1 cellular context compared by ENCODE assay signal in the genomic region with DNA sequence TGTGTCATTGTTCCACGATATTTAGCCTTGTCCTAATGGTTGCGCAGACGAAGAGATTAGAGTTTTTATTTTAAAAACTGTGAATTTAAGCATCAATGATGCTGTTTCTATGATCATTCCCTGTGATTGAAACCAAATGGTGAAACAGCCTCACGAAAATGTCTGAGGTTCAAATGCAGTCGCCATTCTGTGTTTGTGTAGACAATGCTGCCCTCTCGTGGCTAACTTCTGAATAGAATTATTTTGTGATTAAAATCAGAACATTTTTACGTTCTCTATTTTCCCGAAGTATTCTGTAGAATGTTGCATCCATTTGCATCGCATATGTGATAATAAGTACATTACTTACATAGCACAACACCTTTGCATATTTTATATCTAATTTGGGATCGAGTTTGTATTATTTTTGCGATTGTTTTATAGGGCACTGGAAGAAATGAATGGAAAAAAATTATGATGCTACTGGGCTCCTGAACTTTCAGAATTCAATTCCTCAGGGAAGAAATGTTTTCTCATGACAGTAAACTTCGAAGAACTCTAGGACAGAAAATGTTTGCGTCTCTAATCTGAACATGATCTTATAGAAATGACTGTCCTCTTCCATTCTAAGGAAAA.
TF ChIP-seq lines count a peak whose summit lies in the region.

No MANE protein-coding gene starts in this region.

TF ChIP-seq in GM12878, 131 proteins besides CTCF, POLR2A, EP300 and RAD21 (continued from another document):
- TF ChIP-seq, protein P1, sequence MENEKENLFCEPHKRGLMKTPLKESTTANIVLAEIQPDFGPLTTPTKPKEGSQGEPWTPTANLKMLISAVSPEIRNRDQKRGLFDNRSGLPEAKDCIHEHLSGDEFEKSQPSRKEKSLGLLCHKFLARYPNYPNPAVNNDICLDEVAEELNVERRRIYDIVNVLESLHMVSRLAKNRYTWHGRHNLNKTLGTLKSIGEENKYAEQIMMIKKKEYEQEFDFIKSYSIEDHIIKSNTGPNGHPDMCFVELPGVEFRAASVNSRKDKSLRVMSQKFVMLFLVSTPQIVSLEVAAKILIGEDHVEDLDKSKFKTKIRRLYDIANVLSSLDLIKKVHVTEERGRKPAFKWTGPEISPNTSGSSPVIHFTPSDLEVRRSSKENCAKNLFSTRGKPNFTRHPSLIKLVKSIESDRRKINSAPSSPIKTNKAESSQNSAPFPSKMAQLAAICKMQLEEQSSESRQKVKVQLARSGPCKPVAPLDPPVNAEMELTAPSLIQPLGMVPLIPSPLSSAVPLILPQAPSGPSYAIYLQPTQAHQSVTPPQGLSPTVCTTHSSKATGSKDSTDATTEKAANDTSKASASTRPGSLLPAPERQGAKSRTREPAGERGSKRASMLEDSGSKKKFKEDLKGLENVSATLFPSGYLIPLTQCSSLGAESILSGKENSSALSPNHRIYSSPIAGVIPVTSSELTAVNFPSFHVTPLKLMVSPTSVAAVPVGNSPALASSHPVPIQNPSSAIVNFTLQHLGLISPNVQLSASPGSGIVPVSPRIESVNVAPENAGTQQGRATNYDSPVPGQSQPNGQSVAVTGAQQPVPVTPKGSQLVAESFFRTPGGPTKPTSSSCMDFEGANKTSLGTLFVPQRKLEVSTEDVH (IDR thresholded peaks at IDR 0.05; ENCODE audit: low read depth, partially characterized antibody) = no peak
- TF ChIP-seq, protein P2, sequence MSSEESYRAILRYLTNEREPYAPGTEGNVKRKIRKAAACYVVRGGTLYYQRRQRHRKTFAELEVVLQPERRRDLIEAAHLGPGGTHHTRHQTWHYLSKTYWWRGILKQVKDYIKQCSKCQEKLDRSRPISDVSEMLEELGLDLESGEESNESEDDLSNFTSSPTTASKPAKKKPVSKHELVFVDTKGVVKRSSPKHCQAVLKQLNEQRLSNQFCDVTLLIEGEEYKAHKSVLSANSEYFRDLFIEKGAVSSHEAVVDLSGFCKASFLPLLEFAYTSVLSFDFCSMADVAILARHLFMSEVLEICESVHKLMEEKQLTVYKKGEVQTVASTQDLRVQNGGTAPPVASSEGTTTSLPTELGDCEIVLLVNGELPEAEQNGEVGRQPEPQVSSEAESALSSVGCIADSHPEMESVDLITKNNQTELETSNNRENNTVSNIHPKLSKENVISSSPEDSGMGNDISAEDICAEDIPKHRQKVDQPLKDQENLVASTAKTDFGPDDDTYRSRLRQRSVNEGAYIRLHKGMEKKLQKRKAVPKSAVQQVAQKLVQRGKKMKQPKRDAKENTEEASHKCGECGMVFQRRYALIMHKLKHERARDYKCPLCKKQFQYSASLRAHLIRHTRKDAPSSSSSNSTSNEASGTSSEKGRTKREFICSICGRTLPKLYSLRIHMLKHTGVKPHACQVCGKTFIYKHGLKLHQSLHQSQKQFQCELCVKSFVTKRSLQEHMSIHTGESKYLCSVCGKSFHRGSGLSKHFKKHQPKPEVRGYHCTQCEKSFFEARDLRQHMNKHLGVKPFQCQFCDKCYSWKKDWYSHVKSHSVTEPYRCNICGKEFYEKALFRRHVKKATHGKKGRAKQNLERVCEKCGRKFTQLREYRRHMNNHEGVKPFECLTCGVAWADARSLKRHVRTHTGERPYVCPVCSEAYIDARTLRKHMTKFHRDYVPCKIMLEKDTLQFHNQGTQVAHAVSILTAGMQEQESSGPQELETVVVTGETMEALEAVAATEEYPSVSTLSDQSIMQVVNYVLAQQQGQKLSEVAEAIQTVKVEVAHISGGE (CRISPR knock-in tag; IDR thresholded peaks at IDR 0.05) = no peak
- TF ChIP-seq, protein P3, sequence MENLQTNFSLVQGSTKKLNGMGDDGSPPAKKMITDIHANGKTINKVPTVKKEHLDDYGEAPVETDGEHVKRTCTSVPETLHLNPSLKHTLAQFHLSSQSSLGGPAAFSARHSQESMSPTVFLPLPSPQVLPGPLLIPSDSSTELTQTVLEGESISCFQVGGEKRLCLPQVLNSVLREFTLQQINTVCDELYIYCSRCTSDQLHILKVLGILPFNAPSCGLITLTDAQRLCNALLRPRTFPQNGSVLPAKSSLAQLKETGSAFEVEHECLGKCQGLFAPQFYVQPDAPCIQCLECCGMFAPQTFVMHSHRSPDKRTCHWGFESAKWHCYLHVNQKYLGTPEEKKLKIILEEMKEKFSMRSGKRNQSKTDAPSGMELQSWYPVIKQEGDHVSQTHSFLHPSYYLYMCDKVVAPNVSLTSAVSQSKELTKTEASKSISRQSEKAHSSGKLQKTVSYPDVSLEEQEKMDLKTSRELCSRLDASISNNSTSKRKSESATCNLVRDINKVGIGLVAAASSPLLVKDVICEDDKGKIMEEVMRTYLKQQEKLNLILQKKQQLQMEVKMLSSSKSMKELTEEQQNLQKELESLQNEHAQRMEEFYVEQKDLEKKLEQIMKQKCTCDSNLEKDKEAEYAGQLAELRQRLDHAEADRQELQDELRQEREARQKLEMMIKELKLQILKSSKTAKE (IDR thresholded peaks at IDR 0.05; ENCODE audit: low read depth, poor library complexity, severe bottlenecking) = no peak
- no peak for TF ChIP-seq RCOR1 (conservative IDR thresholded peaks at IDR 0.05; ENCODE audit: low read depth, low read length)
- TF ChIP-seq, protein P4, sequence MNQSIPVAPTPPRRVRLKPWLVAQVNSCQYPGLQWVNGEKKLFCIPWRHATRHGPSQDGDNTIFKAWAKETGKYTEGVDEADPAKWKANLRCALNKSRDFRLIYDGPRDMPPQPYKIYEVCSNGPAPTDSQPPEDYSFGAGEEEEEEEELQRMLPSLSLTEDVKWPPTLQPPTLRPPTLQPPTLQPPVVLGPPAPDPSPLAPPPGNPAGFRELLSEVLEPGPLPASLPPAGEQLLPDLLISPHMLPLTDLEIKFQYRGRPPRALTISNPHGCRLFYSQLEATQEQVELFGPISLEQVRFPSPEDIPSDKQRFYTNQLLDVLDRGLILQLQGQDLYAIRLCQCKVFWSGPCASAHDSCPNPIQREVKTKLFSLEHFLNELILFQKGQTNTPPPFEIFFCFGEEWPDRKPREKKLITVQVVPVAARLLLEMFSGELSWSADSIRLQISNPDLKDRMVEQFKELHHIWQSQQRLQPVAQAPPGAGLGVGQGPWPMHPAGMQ (IDR thresholded peaks at IDR 0.05; ENCODE audit: borderline replicate concordance) = no peak
- peak; percentile 24; the same call in 1 of the 2 replicates for TF ChIP-seq FOXM1 (IDR thresholded peaks at IDR 0.05; ENCODE audit: low read depth, low read length)
- no peak for TF ChIP-seq NR2C1 (IDR thresholded peaks at IDR 0.05)
- TF ChIP-seq BHLHE40 (IDR thresholded peaks at IDR 0.05; ENCODE audit: borderline replicate concordance in 1 of 2, low read depth in 2 of 2, low read length in 1 of 2) = no peak
- TF ChIP-seq SMAD5 (IDR thresholded peaks at IDR 0.05; ENCODE audit: low read depth) = no peak
- TF ChIP-seq RB1 (IDR thresholded peaks at IDR 0.05; ENCODE audit: borderline replicate concordance) = no peak
- TF ChIP-seq SMAD1 (IDR thresholded peaks at IDR 0.05; ENCODE audit: low read depth, partially characterized antibody) = no peak
- no peak for TF ChIP-seq SMARCA5 (IDR thresholded peaks at IDR 0.05)
- TF ChIP-seq SUZ12 (IDR thresholded peaks at IDR 0.05; ENCODE audit: unreplicated experiment) = no peak
- TF ChIP-seq NR2F1 (conservative IDR thresholded peaks at IDR 0.05) = no peak
- TF ChIP-seq SMC3 (IDR thresholded peaks at IDR 0.05; ENCODE audit: borderline replicate concordance, low read length) = peak; percentile 90
- TF ChIP-seq NR2C2 (IDR thresholded peaks at IDR 0.05; ENCODE audit: borderline replicate concordance, control insufficient read depth, insufficient read length, low read depth) = no peak
- TF ChIP-seq YBX1 (IDR thresholded peaks at IDR 0.05) = no peak
- TF ChIP-seq CBX3 (IDR thresholded peaks at IDR 0.05; ENCODE audit: borderline replicate concordance, low read depth) = no peak
